Comparison of ENCODE assay signal across 21 cellular contexts in genomic region chr19:48176226-48176625, GRCh38.
"Had no signal": no experiment of that assay in that cellular context is flagged by ENCODE, and none has a peak within 500 bp of the region (broad histone marks: within the 10 kb centered on the region; RNA-seq: fewer than 3 reads in every experiment).

No MANE protein-coding gene starts in this region.

- H3K4me2 ChIP-seq: KMS-11 had no signal

- H3K4me3 ChIP-seq: SJSA1, SK-N-MC had no signal

- H3K9ac ChIP-seq: KMS-11 had no signal

- H3K27ac ChIP-seq: KMS-11, SJSA1, SK-N-MC had no signal

- DNase-seq: IMR-90, MM.1S, NCI-H1092 treated with DMSO at 0.1 percent for 48 hours, NCI-H1436, NCI-H187, NCI-H2029, NCI-H2081 treated with DMSO at 0.1 percent for 48 hours, NCI-H2171, NCI-H226, NCI-H446, NCI-H510A, NCI-H524 treated with DMSO at 0.1 percent for 48 hours, NCI-H69, NCI-H774, Right ventricle myocardium superior, RPMI8226, SIG-M5 had no signal

- FAIRE-seq: RCC 7860 had no signal

- H3K27me3 ChIP-seq: SJSA1 had no signal
